7 cellular contexts compared by ENCODE assay signal in the genomic region with DNA sequence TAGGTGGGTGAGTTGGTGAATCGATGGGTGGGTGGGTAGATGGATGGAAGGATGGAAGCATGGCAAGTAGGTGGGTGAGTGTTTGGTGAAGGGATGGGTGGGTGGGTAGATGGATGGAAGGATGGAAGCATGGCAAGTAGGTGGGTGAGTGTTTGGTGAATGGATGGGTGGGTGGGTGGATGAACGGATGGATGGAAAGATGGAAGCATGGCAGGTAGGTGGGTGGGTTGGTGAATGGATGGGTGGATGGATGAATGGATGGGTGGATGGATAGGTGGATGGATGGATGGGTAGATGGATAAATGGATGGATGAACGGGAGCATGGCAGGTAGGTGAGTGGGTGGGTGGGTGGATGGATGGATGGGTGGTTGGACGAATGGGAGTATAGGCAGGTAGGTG.
"Had no signal": no experiment of that assay in that cellular context is flagged by ENCODE, and none has a peak within 500 bp of the region (broad histone marks: within the 10 kb centered on the region; RNA-seq: fewer than 3 reads in every experiment).

No MANE protein-coding gene starts in this region.

- H3K4me3 Mint-ChIP-seq: IgD-negative memory B cell had no signal

- H3K4me3 ChIP-seq: K562 had no signal

- DNase-seq: IMR-90, KBM-7, KG1 had no signal

- FAIRE-seq: HepG2, K562 had no signal

- H3K27ac ChIP-seq: HL-60 had no signal

- H3K9me3 Mint-ChIP-seq: IgD-negative memory B cell had no signal

- H3K27ac Mint-ChIP-seq: IgD-negative memory B cell had no signal

- ATAC-seq: HepG2, K562 had no signal
